ENCODE assay signal across 2 cellular contexts in genomic region chr17:51029142-51029541, GRCh38.
A peak's percentile ranks its signal among the peaks of the same experiment; 100 is the strongest.
TF ChIP-seq lines count a peak whose summit lies in the region.

No MANE protein-coding gene starts in this region.

TF ChIP-seq in IMR-90, 13 proteins besides CTCF, POLR2A, EP300 and RAD21:
- TF ChIP-seq CEBPB (IDR thresholded peaks at IDR 0.05; ENCODE audit: low read depth, low read length) (peak; percentile 14; the same call in 1 of the 2 replicates), USF2 (IDR thresholded peaks at IDR 0.05; ENCODE audit: low read depth, low read length) (no peak)

TF ChIP-seq in GM12878, 131 proteins besides CTCF, POLR2A, EP300 and RAD21:
- no peak for TF ChIP-seq E2F4 (IDR thresholded peaks at IDR 0.05; ENCODE audit: low read depth, low read length)
- no peak for TF ChIP-seq BCL3 (IDR thresholded peaks at IDR 0.05; ENCODE audit: borderline replicate concordance, insufficient read depth, low read depth, low read length, poor library complexity, severe bottlenecking)
- no peak for TF ChIP-seq ZZZ3 (IDR thresholded peaks at IDR 0.05; ENCODE audit: control insufficient read depth, insufficient read length, low read depth)
- TF ChIP-seq CREM (IDR thresholded peaks at IDR 0.05; ENCODE audit: low read depth), result no peak
- TF ChIP-seq EGR1 (IDR thresholded peaks at IDR 0.05; ENCODE audit: borderline replicate concordance in 1 of 2, low read depth in 2 of 2, low read length in 2 of 2), result no peak
- TF ChIP-seq ATF7 (IDR thresholded peaks at IDR 0.05; ENCODE audit: low read depth), result 0 out of 2 replicates have a peak, but pooled peaks have one; percentile 10
- 0 out of 2 replicates have a peak, but pooled peaks have one; percentile 20 for TF ChIP-seq PAX8 (IDR thresholded peaks at IDR 0.05)
- TF ChIP-seq SUPT20H (IDR thresholded peaks at IDR 0.05; ENCODE audit: borderline replicate concordance, control insufficient read depth, low read depth, low read length), result no peak
- TF ChIP-seq HDGF (IDR thresholded peaks at IDR 0.05), result no peak
- TF ChIP-seq CUX1 (IDR thresholded peaks at IDR 0.05; ENCODE audit: insufficient replicate concordance, low read depth, low read length), result no peak
- TF ChIP-seq IRF4 (IDR thresholded peaks at IDR 0.05; ENCODE audit: low read depth, low read length), result no peak
- TF ChIP-seq GABPA (IDR thresholded peaks at IDR 0.05; ENCODE audit: low read depth), result no peak
- TF ChIP-seq TBL1XR1 (IDR thresholded peaks at IDR 0.05; ENCODE audit: low read depth, low read length), result no peak
- TF ChIP-seq HCFC1 (IDR thresholded peaks at IDR 0.05; ENCODE audit: low read length), result no peak
- no peak for TF ChIP-seq BCL11A (IDR thresholded peaks at IDR 0.05; ENCODE audit: low read depth, low read length)
- peak; percentile 13; the same call in 1 of the 2 replicates for TF ChIP-seq MTA2 (IDR thresholded peaks at IDR 0.05; ENCODE audit: low read depth)
- TF ChIP-seq IKZF2 (IDR thresholded peaks at IDR 0.05), result peak; percentile 17 to 56; a peak in 2 of 4 replicates
- TF ChIP-seq DPF2 (IDR thresholded peaks at IDR 0.05), result no peak
- TF ChIP-seq RUNX3 (IDR thresholded peaks at IDR 0.05; ENCODE audit: low read length), result peak; percentile 54
- no peak for TF ChIP-seq POLR2AphosphoS2 (IDR thresholded peaks at IDR 0.05; ENCODE audit: low read depth, low read length)
- TF ChIP-seq BRCA1 (IDR thresholded peaks at IDR 0.05; ENCODE audit: low read depth, low read length), result no peak
- TF ChIP-seq SPI1 (IDR thresholded peaks at IDR 0.05; ENCODE audit: borderline replicate concordance, insufficient read depth, low read depth, low read length), result peak; percentile 62; the same call in 1 of the 2 replicates
- no peak for TF ChIP-seq CREB1 (IDR thresholded peaks at IDR 0.05; ENCODE audit: low read depth)
- no peak for TF ChIP-seq PKNOX1 (IDR thresholded peaks at IDR 0.05)
- no peak for TF ChIP-seq BMI1 (IDR thresholded peaks at IDR 0.05; ENCODE audit: borderline replicate concordance)
- TF ChIP-seq ZSCAN29 (IDR thresholded peaks at IDR 0.05), result no peak
- no peak for TF ChIP-seq CEBPZ (IDR thresholded peaks at IDR 0.05; ENCODE audit: low read depth, low read length)
- TF ChIP-seq E4F1 (IDR thresholded peaks at IDR 0.05; ENCODE audit: borderline replicate concordance, partially characterized antibody), result no peak
- TF ChIP-seq NKRF (conservative IDR thresholded peaks at IDR 0.05), result no peak
- TF ChIP-seq PML (IDR thresholded peaks at IDR 0.05; ENCODE audit: low read length), result no peak
